In genomic region chr5:160649304-160649703, GRCh38 we compare ENCODE assay signal across 8 cellular contexts.
DNase-seq lines count a peak whose midpoint lies in the region; ATAC-seq and TF ChIP-seq lines count a peak whose summit lies in the region.

No MANE protein-coding gene starts in this region.

- DNase-seq in DMS53 treated with DMSO at 0.1 percent for 48 hours (lab: John Stamatoyannopoulos, UW; ENCODE audit: unreplicated experiment), result peak; percentile 29
- peak; percentile 43 for DNase-seq in NAMALWA (ENCODE audit: low spot score)
- peak; percentile 36 for DNase-seq in hepatocyte (ENCODE audit: low spot score)
- no peak for DNase-seq in esophagus squamous epithelium (lab: John Stamatoyannopoulos, UW)
- DNase-seq in occipital lobe (lab: John Stamatoyannopoulos, UW), result no peak
- DNase-seq in OCI-M2 (lab: John Stamatoyannopoulos, UW; ENCODE audit: unreplicated experiment), result no peak
- DNase-seq in activated CD4-positive, alpha-beta T cell treated with anti-CD3 and anti-CD28 coated beads, Interleukin-2, amount 50 U/mL, for 1 hour, result no peak

- H3K4me2 ChIP-seq in hepatocyte, result no peak overlapping the region

- no peaks in the 10 kb centered on the region for H3K4me1 ChIP-seq in hepatocyte (ENCODE audit: insufficient read depth)
- no peaks in the 10 kb centered on the region for H3K4me1 ChIP-seq in esophagus squamous epithelium

- ATAC-seq in GM21381 (IDR thresholded peaks at IDR 0.05; ENCODE audit: unreplicated experiment), result peak; percentile 68

- peak; percentile 42 for TF ChIP-seq CTCF in hepatocyte (IDR thresholded peaks at IDR 0.05; ENCODE audit: poor library complexity)
- TF ChIP-seq CTCF in esophagus squamous epithelium (IDR thresholded peaks at IDR 0.05), result peak in 2 of 6 experiments; percentile 36 to 51

- no peak overlapping the region for H2AFZ ChIP-seq in hepatocyte

- H3K9me3 ChIP-seq in hepatocyte (ENCODE audit: low read depth), result no peaks in the 10 kb centered on the region
- no peaks in the 10 kb centered on the region for H3K9me3 ChIP-seq in esophagus squamous epithelium

- intact Hi-C loops in esophagus squamous epithelium (cut with DNase I), result no loop called here

- H3K9me2 ChIP-seq in hepatocyte (replicated peaks; ENCODE audit: insufficient read depth), result no peaks in the 10 kb centered on the region

- no peak overlapping the region for H3K4me3 ChIP-seq in hepatocyte
- no peak overlapping the region for H3K4me3 ChIP-seq in esophagus squamous epithelium

- no peaks in the 10 kb centered on the region for H3K79me2 ChIP-seq in hepatocyte

- TF ChIP-seq POLR2A in esophagus squamous epithelium (IDR thresholded peaks at IDR 0.05), result no peak

- no peaks in the 10 kb centered on the region for H3K36me3 ChIP-seq in hepatocyte (replicated peaks; ENCODE audit: insufficient read depth, low read depth)
- H3K36me3 ChIP-seq in esophagus squamous epithelium, result no peaks in the 10 kb centered on the region

- no peaks in the 10 kb centered on the region for H3K27me3 ChIP-seq in hepatocyte
- H3K27me3 ChIP-seq in esophagus squamous epithelium, result no peaks in the 10 kb centered on the region

- H3K27ac ChIP-seq in hepatocyte (no peak overlapping the region), esophagus squamous epithelium (no peak overlapping the region)

- no peaks in the 10 kb centered on the region for H4K20me1 ChIP-seq in hepatocyte (ENCODE audit: insufficient read depth, poor library complexity, severe bottlenecking)

Comparison
In these comparisons a context has a peak if more than half of its experiments do, and no peak if none do; other contexts are left out.
1. DNase-seq: peak in DMS53 treated with DMSO at 0.1 percent for 48 hours (single experiment), NAMALWA (single experiment) and hepatocyte (single experiment); none in esophagus squamous epithelium (single experiment), occipital lobe (single experiment), OCI-M2 (single experiment) and activated CD4-positive, alpha-beta T cell treated with anti-CD3 and anti-CD28 coated beads, Interleukin-2, amount 50 U/mL, for 1 hour (single experiment).